8 cellular contexts compared by ENCODE assay signal in the genomic region with DNA sequence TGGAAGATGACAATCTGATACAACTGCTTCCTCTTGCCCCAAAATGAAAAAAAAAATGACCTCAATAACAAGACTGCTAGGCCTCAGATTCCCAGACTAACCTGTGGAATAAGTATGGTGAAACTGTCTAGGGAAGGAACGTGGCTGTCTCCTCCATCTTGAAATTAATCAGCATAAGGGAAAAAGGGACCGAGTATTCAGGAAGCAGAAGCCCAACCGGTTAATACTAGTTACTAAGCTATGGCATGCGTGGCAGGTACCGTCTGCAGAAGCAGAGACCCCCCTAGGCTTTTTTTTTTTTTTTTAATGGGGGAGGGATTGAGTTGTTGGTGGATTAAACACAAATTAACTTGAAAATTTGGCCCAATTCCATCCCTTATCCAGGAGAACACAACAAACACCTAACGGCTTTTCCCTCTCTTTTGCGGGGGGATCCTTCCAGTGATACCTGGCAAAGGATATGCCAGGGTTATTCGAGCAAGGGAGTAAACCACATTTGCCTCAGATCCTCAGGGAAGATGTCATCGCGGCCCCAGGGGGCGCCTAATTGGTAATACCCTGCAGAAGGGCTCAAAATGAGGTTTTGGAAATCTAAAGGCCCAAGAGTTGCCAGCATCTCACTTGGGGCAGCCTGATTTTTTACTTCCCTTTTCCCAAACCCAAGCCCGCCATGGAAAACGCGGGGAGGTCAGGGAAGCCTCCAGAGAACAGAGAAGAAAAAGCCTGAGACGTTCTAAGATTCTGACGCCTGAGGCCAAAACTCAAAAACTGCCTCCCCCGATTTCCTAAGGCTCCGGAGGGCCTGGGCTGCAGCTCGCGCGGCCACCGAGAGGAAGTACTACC. TPM values are rescaled to one million over a fixed set of nuclear protein-coding genes. Genes with fewer than 3 reads are reported as not detected.
A peak's percentile ranks its signal among the peaks of the same experiment; 100 is the strongest.
DNase-seq lines count a peak whose midpoint lies in the region; ATAC-seq, FAIRE-seq and TF ChIP-seq lines count a peak whose summit lies in the region.

No MANE protein-coding gene starts in this region.

- no peaks in the 10 kb centered on the region for H3K79me1 ChIP-seq in H1 (ENCODE audit: low read depth, low read length)

- no peak overlapping the region for H3K14ac ChIP-seq in H1 (ENCODE audit: insufficient read length)

- H4K91ac ChIP-seq in H1 (replicated peaks; ENCODE audit: insufficient read length, low read length): no peak overlapping the region

- no peak for TF ChIP-seq EP300 in H1 (IDR thresholded peaks at IDR 0.05; ENCODE audit: borderline replicate concordance in 1 of 2, low read depth in 2 of 2, low read length in 2 of 2)

- ATAC-seq in mucosa of descending colon (no peak), GM19452 (IDR thresholded peaks at IDR 0.05; ENCODE audit: unreplicated experiment) (no peak)

- H3K23ac ChIP-seq in H1 (ENCODE audit: insufficient read length): no peak overlapping the region

- H3K18ac ChIP-seq in H1 (ENCODE audit: extremely low read depth, low read length): no peak overlapping the region

- H3K4me2 ChIP-seq in SU-DHL-6 (ENCODE audit: low read depth, low read length, poor library complexity, severe bottlenecking) (peak overlapping the region; percentile 77), H1 (ENCODE audit: insufficient read depth in 1 of 2, low read depth in 2 of 2, low read length in 2 of 2) (peak overlapping the region; percentile 63 to 69)

- H3K27me3 Mint-ChIP-seq in activated CD4-positive, alpha-beta T cell treated with anti-CD3 and anti-CD28 coated beads, Interleukin-2, amount 10 ng/mL, durations not matched to agents 7 days and 5 days: no peaks in the 10 kb centered on the region

- H3K27ac ChIP-seq in SU-DHL-6 (ENCODE audit: low read depth, low read length): peak overlapping the region; percentile 89
- peak overlapping the region; percentile 94 for H3K27ac ChIP-seq in H1 (ENCODE audit: low read depth, low read length)
- H3K27ac ChIP-seq in vagina: peak overlapping the region; percentile 86

- H2AFZ ChIP-seq in SU-DHL-6 (ENCODE audit: low read depth, low read length, severe bottlenecking): peak overlapping the region; percentile 54
- no peak overlapping the region for H2AFZ ChIP-seq in H1 (ENCODE audit: low read length)

- peak overlapping the region; percentile 99 for H3K27ac Mint-ChIP-seq in activated CD4-positive, alpha-beta T cell treated with anti-CD3 and anti-CD28 coated beads, Interleukin-2, amount 10 ng/mL, durations not matched to agents 7 days and 5 days

- no peak overlapping the region for H4K5ac ChIP-seq in H1 (ENCODE audit: insufficient read length, low read depth, low read length)

- H3K4me1 ChIP-seq in H1 (replicated peaks in 1 of 4; ENCODE audit: control insufficient read depth in 3 of 4, insufficient read depth in 4 of 4, low read length in 3 of 4) (no peaks in the 10 kb centered on the region), mucosa of descending colon (ENCODE audit: low read depth) (no peaks in the 10 kb centered on the region), vagina (no peaks in the 10 kb centered on the region)

- no peak overlapping the region for H3K56ac ChIP-seq in H1 (replicated peaks; ENCODE audit: insufficient read length, low read depth, low read length)

- POLR2A ChIA-PET in activated CD4-positive, alpha-beta T cell treated with anti-CD3 and anti-CD28 coated beads, Interleukin-2, amount 10 ng/mL, durations not matched to agents 7 days and 5 days (lab: Charles Lee): no interaction called here
- POLR2A ChIA-PET in H1 (lab: Charles Lee; ENCODE audit: partially characterized antibody): interaction anchor here (1.2 to 2.0 kb wide), 5 partner anchors 9 to 31 kb away, joined by 3 to 31 read pairs (median 4); no protein-coding TSS in a partner anchor

- H4K8ac ChIP-seq in H1 (ENCODE audit: extremely low read depth, insufficient read depth, low read length): peak overlapping the region; percentile 98

- no peak overlapping the region for H2BK12ac ChIP-seq in H1 (ENCODE audit: low read depth, low read length)

- no peaks in the 10 kb centered on the region for H3K23me2 ChIP-seq in H1 (ENCODE audit: low read depth, low read length)

- H2BK5ac ChIP-seq in H1 (ENCODE audit: low read depth, low read length): peak overlapping the region; percentile 80; the same call in 1 of the 2 replicates

- no peaks in the 10 kb centered on the region for H3K9me3 ChIP-seq in SU-DHL-6 (ENCODE audit: insufficient read depth, low read length)
- no peaks in the 10 kb centered on the region for H3K9me3 ChIP-seq in H1 (ENCODE audit: insufficient read depth in 2 of 2, low read depth in 1 of 2, low read length in 1 of 2)
- no peaks in the 10 kb centered on the region for H3K9me3 ChIP-seq in mucosa of descending colon
- H3K9me3 ChIP-seq in vagina: no peaks in the 10 kb centered on the region

- peak in 1 of 2 experiments; percentile 6; a peak in 1 of 3 replicates for TF ChIP-seq POLR2A in H1 (IDR thresholded peaks at IDR 0.05; ENCODE audit: control extremely low read depth in 1 of 2, low read depth in 2 of 2, low read length in 2 of 2)
- TF ChIP-seq POLR2A in vagina (IDR thresholded peaks at IDR 0.05): no peak

- H3K4me3 Mint-ChIP-seq in activated CD4-positive, alpha-beta T cell treated with anti-CD3 and anti-CD28 coated beads, Interleukin-2, amount 10 ng/mL, durations not matched to agents 7 days and 5 days: peak overlapping the region; percentile 98

- no peak overlapping the region for H2AK5ac ChIP-seq in H1 (ENCODE audit: low read depth, low read length)

- H3K9ac ChIP-seq in SU-DHL-6 (ENCODE audit: low read length) (peak overlapping the region; percentile 83), H1 (replicated peaks in 1 of 4; ENCODE audit: extremely low read depth in 1 of 4, low read depth in 3 of 4, low read length in 3 of 4) (peak overlapping the region; percentile 93 to 97 (median 94))

- WGBS in H1 (ENCODE audit: extremely low coverage in 1 of 2, insufficient coverage in 1 of 2, insufficient read length in 1 of 2, insufficient replicate concordance in 2 of 2, low coverage in 1 of 2, low lambda C conversion rate in 2 of 2, missing lambda C conversion rate in 1 of 2), 2 experiments: 1% methylated on average over 20 of the region's 22 CpGs; no CpG with 5 or more reads in 1 of the 2 experiments

- H3K4me1 Mint-ChIP-seq in activated CD4-positive, alpha-beta T cell treated with anti-CD3 and anti-CD28 coated beads, Interleukin-2, amount 10 ng/mL, durations not matched to agents 7 days and 5 days: peaks cover 16% of the 10 kb centered on the region

- no peaks in the 10 kb centered on the region for H3K9me2 ChIP-seq in SU-DHL-6 (replicated peaks; ENCODE audit: insufficient read depth, low read length)

- H3K4ac ChIP-seq in H1 (replicated peaks; ENCODE audit: insufficient read length, low read depth, low read length): no peak overlapping the region

- peaks cover 50% of the 10 kb centered on the region for H3K79me2 ChIP-seq in SU-DHL-6 (ENCODE audit: insufficient read depth, low read length)
- H3K79me2 ChIP-seq in H1 (ENCODE audit: control insufficient read depth in 1 of 2, insufficient read depth in 2 of 2, low read length in 2 of 2): peaks cover 0 to 49% of the 10 kb centered on the region in 2 experiments; a peak in 3 of 4 replicates

- no peak overlapping the region for H2BK15ac ChIP-seq in H1 (ENCODE audit: low read length)

- H3K36me3 Mint-ChIP-seq in activated CD4-positive, alpha-beta T cell treated with anti-CD3 and anti-CD28 coated beads, Interleukin-2, amount 10 ng/mL, durations not matched to agents 7 days and 5 days (ENCODE audit: low read depth): peaks cover 18% of the 10 kb centered on the region

- no peak for DNase-seq in activated CD4-positive, alpha-beta T cell treated with anti-CD3 and anti-CD28 coated beads, Interleukin-2, amount 10 ng/mL, durations not matched to agents 7 days and 5 days
- DNase-seq in activated CD4-positive, alpha-beta T cell treated with anti-CD3 and anti-CD28 coated beads for 48 hours: no peak
- DNase-seq in LNCaP clone FGC (ENCODE audit: low read depth) (no peak), H1 (ENCODE audit: low read depth in 1 of 2, low spot score in 2 of 2) (no peak), mucosa of descending colon (peak in 2 of 3 donors; percentile 14 to 34), vagina (ENCODE audit: extremely low spot score in 2 of 2) (no peak)

- H4K20me1 ChIP-seq in SU-DHL-6 (ENCODE audit: low read depth, low read length) (no peaks in the 10 kb centered on the region; the same call in 1 of the 2 replicates), H1 (replicated peaks in 1 of 2; ENCODE audit: control insufficient read depth in 1 of 2, insufficient read depth in 2 of 2, low read length in 2 of 2) (no peaks in the 10 kb centered on the region)

- H3K4me3 ChIP-seq in LNCaP clone FGC (ENCODE audit: low read depth, low read length) (peak overlapping the region; percentile 93), SU-DHL-6 (ENCODE audit: insufficient read depth, low read length, poor library complexity, severe bottlenecking) (peak overlapping the region; percentile 84), H1 (ENCODE audit: extremely low read depth in 1 of 4, insufficient read depth in 2 of 4, low read depth in 3 of 4, low read length in 4 of 4) (peak overlapping the region; percentile 86 to 98 (median 87)), mucosa of descending colon (peak overlapping the region; percentile 56), vagina (peak overlapping the region; percentile 60 to 71)

- CTCF ChIA-PET in activated CD4-positive, alpha-beta T cell treated with anti-CD3 and anti-CD28 coated beads, Interleukin-2, amount 10 ng/mL, durations not matched to agents 7 days and 5 days (lab: Charles Lee): interaction anchor here (0.6 kb wide), 1 partner anchor 103 kb away, joined by 3 read pairs; no protein-coding TSS in a partner anchor
- CTCF ChIA-PET in H1 (lab: Charles Lee; ENCODE audit: partially characterized antibody): interaction anchor here (0.7 kb wide), 1 partner anchor 992 kb away, joined by 3 read pairs; no protein-coding TSS in a partner anchor

- no peaks in the 10 kb centered on the region for H3K27me3 ChIP-seq in SU-DHL-6 (ENCODE audit: low read length)
- no peaks in the 10 kb centered on the region for H3K27me3 ChIP-seq in H1 (replicated peaks in 1 of 4; ENCODE audit: control insufficient read depth in 3 of 4, extremely low read depth in 1 of 4, insufficient read depth in 3 of 4, low read length in 3 of 4)
- H3K27me3 ChIP-seq in vagina: no peaks in the 10 kb centered on the region

- no peak for TF ChIP-seq CTCF in LNCaP clone FGC (IDR thresholded peaks at IDR 0.05; ENCODE audit: control insufficient read depth, extremely low read depth, insufficient read depth)
- TF ChIP-seq CTCF in SU-DHL-6 (IDR thresholded peaks at IDR 0.05; ENCODE audit: insufficient read depth, low read length, poor library complexity, severe bottlenecking): no peak
- TF ChIP-seq CTCF in H1 (IDR thresholded peaks at IDR 0.05; ENCODE audit: control extremely low read depth in 1 of 3, insufficient read depth in 1 of 3, low read depth in 1 of 3, low read length in 3 of 3): no peak
- TF ChIP-seq CTCF in mucosa of descending colon (IDR thresholded peaks at IDR 0.05): no peak
- no peak for TF ChIP-seq CTCF in vagina (IDR thresholded peaks at IDR 0.05)

- FAIRE-seq in H1 (lab: Jason Lieb, UNC): peak; percentile 73

- no peak overlapping the region for H2BK120ac ChIP-seq in H1 (replicated peaks; ENCODE audit: low read depth, low read length)

- intact Hi-C loops in mucosa of descending colon (cut with DNase I, micrococcal nuclease) (no loop called here), vagina (cut with DNase I) (no loop called here)

- no peak overlapping the region for H2BK20ac ChIP-seq in H1 (ENCODE audit: low read length)

- no peak for TF ChIP-seq RAD21 in H1 (IDR thresholded peaks at IDR 0.05 in 1 of 2, conservative IDR thresholded peaks at IDR 0.05 in 1 of 2; ENCODE audit: low read depth in 2 of 2, low read length in 2 of 2)

- peaks cover 2% of the 10 kb centered on the region; the same call in 1 of the 2 replicates for H3K36me3 ChIP-seq in SU-DHL-6 (ENCODE audit: low read length)
- H3K36me3 ChIP-seq in H1 (ENCODE audit: control insufficient read depth in 2 of 4, insufficient read depth in 4 of 4, low read length in 3 of 4): peaks cover 0 to 21% (median 1%) of the 10 kb centered on the region in 4 experiments; a peak in 2 of 8 replicates
- no peaks in the 10 kb centered on the region for H3K36me3 ChIP-seq in mucosa of descending colon (ENCODE audit: low read depth)
- no peaks in the 10 kb centered on the region for H3K36me3 ChIP-seq in vagina

- no peaks in the 10 kb centered on the region for H3K9me3 Mint-ChIP-seq in activated CD4-positive, alpha-beta T cell treated with anti-CD3 and anti-CD28 coated beads, Interleukin-2, amount 10 ng/mL, durations not matched to agents 7 days and 5 days

- peaks cover 7% of the 10 kb centered on the region; the same call in 1 of the 2 replicates for H3F3A ChIP-seq in SU-DHL-6 (ENCODE audit: insufficient read depth)

RNA-seq across cellular contexts. Expression of a gene that starts 0.9 kb away (rescaled TPM):
- total RNA-seq in activated CD4-positive, alpha-beta T cell treated with anti-CD3 and anti-CD28 coated beads, Interleukin-2, amount 10 ng/mL, durations not matched to agents 7 days and 5 days: 10 to 100 TPM; 29.9 to 34.6 TPM
- total RNA-seq in H1 (2021; fragmentation: NEBNext Ultra II Directional; extraction: Animal tissue kit (Norgen Biotek cat#: 25700)): 32.9 and 34.6 TPM in 2 replicates
- polyA plus RNA-seq in H1 (2011; rRNA removed): 4.3 and 6.3 TPM in 2 replicates
- polyA plus RNA-seq in H1 (2011; cell fraction: cytosol; rRNA removed): 9.0 TPM
- 3.5 TPM for polyA plus RNA-seq in H1 (2011; cell fraction: nucleus; rRNA removed)
- polyA plus RNA-seq in H1 (2012, experiment 1 of 2): 7.9 to 15.7 TPM (median 10.2 TPM) in 4 replicates
- 0.97 TPM for polyA plus RNA-seq in H1 (2012, experiment 2 of 2)
- polyA plus RNA-seq in H1 (2013, experiment 1 of 2): 12.9 TPM
- polyA plus RNA-seq in H1 (2013, experiment 2 of 2): 12.3 TPM
- polyA minus RNA-seq in H1 (2011; rRNA and poly(A)+ RNA removed): 28.5 and 36.8 TPM in 2 replicates
- polyA minus RNA-seq in H1 (2011; cell fraction: cytosol; rRNA and poly(A)+ RNA removed): 18.1 TPM
- 33.6 TPM for polyA minus RNA-seq in H1 (2011; cell fraction: nucleus; rRNA and poly(A)+ RNA removed)
- 10 to 100 TPM; 17.8 to 25.8 (median 22.8) TPM for total RNA-seq in mucosa of descending colon
- total RNA-seq in vagina: 22.1 TPM

Comparison
In these comparisons a context has a peak if more than half of its experiments do, and no peak if none do; other contexts are left out.
1. DNase-seq: peak in mucosa of descending colon (2 of 3); none in activated CD4-positive, alpha-beta T cell treated with anti-CD3 and anti-CD28 coated beads, Interleukin-2, amount 10 ng/mL, durations not matched to agents 7 days and 5 days (single experiment), activated CD4-positive, alpha-beta T cell treated with anti-CD3 and anti-CD28 coated beads for 48 hours (single experiment), LNCaP clone FGC (single experiment), H1 (0 of 2) and vagina (0 of 2).
2. Peak in every context shown above with its lines, with median percentiles within 50 percentile points of each other: H3K4me3 ChIP-seq and H3K27ac ChIP-seq.